In the genomic region with DNA sequence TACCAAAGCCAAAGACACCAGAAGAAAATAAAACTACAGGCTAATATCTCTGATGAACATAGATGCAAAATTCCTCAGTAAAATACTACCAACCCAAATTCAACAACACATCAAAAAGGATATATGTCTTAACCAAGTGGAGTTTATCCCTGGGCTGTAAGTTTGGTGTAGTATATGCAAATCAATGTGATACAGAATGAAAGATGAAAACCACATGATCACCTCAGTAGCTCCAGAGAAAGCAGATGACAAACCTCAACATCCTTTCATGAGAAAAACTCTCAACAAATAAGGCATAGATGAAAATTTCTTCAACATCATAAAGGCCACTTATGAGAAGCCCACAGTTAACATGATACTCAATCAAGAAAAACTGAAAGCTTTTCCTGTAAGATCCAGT, we compare ENCODE assay signal across 15 cellular contexts. TPM values are rescaled to one million over a fixed set of nuclear protein-coding genes. Genes with fewer than 3 reads are reported as not detected.
DNase-seq lines count a peak whose midpoint lies in the region; ATAC-seq lines count a peak whose summit lies in the region.
"Not testable (repeated sequence)": the region's sequence is repeated elsewhere in the genome, so short reads cannot be mapped to it uniquely, and the experiment has no call there.
"Had no signal": no experiment of that assay in that cellular context is flagged by ENCODE, and none has a peak within 500 bp of the region (broad histone marks: within the 10 kb centered on the region; RNA-seq: fewer than 3 reads in every experiment).

No MANE protein-coding gene starts in this region.

- not testable (repeated sequence) for H3K4me1 Mint-ChIP-seq in activated T-cell treated with anti-CD3 and anti-CD28 coated beads, Interleukin-2, amount 50 U/mL, for 72 hours (ENCODE audit: low read depth); stimulated activated naive B cell treated with anti-CD40 and anti-IgM and Interleukin-4, amounts not matched to agents 10 μg/mL and 1 μg/mL and 100 μg/mL, for 72 hours

- not testable (repeated sequence) for H3K36me3 Mint-ChIP-seq in activated T-cell treated with anti-CD3 and anti-CD28 coated beads, Interleukin-2, amount 50 U/mL, for 72 hours (ENCODE audit: insufficient read depth in 2 of 2); stimulated activated naive B cell treated with anti-CD40 and anti-IgM and Interleukin-4, amounts not matched to agents 10 μg/mL and 1 μg/mL and 100 μg/mL, for 72 hours

- H3K27ac Mint-ChIP-seq in activated T-cell treated with anti-CD3 and anti-CD28 coated beads, Interleukin-2, amount 50 U/mL, for 72 hours; stimulated activated naive B cell treated with anti-CD40 and anti-IgM and Interleukin-4, amounts not matched to agents 10 μg/mL and 1 μg/mL and 100 μg/mL, for 72 hours: not testable (repeated sequence)

- not testable (repeated sequence) for H3K27me3 Mint-ChIP-seq in activated T-cell treated with anti-CD3 and anti-CD28 coated beads, Interleukin-2, amount 50 U/mL, for 72 hours (ENCODE audit: low read depth); stimulated activated naive B cell treated with anti-CD40 and anti-IgM and Interleukin-4, amounts not matched to agents 10 μg/mL and 1 μg/mL and 100 μg/mL, for 72 hours

- not testable (repeated sequence) for H3K9me3 Mint-ChIP-seq in activated T-cell treated with anti-CD3 and anti-CD28 coated beads, Interleukin-2, amount 50 U/mL, for 72 hours; stimulated activated naive B cell treated with anti-CD40 and anti-IgM and Interleukin-4, amounts not matched to agents 10 μg/mL and 1 μg/mL and 100 μg/mL, for 72 hours

- peak; percentile 79 for ATAC-seq in GM18508 (IDR thresholded peaks at IDR 0.05; ENCODE audit: insufficient read depth, unreplicated experiment)
- peak; percentile 72 for ATAC-seq in GM19043 (IDR thresholded peaks at IDR 0.05; ENCODE audit: low read depth, unreplicated experiment)
- ATAC-seq in GM21528 (IDR thresholded peaks at IDR 0.05; ENCODE audit: low FRiP score, unreplicated experiment) = peak; percentile 71
- ATAC-seq in HG02798 (IDR thresholded peaks at IDR 0.05; ENCODE audit: poor library complexity, unreplicated experiment) = peak; percentile 75
- peak; percentile 80 for ATAC-seq in HG03097 (IDR thresholded peaks at IDR 0.05; ENCODE audit: low FRiP score, unreplicated experiment)
- ATAC-seq in HG03457 (IDR thresholded peaks at IDR 0.05; ENCODE audit: unreplicated experiment) = peak; percentile 96
- ATAC-seq in activated T-cell treated with anti-CD3 and anti-CD28 coated beads, Interleukin-2, amount 50 U/mL, for 72 hours (replicated peaks in 1 of 2) = peak; percentile 98 to 99
- ATAC-seq in stimulated activated naive B cell treated with anti-CD40 and anti-IgM and Interleukin-4, amounts not matched to agents 10 μg/mL and 1 μg/mL and 100 μg/mL, for 72 hours (replicated peaks) = peak; percentile 83 to 91

- not testable (repeated sequence) for DNase-seq in activated T-cell treated with anti-CD3 and anti-CD28 coated beads, Interleukin-2, amount 50 U/mL, for 72 hours; stimulated activated naive B cell treated with anti-CD40 and anti-IgM and Interleukin-4, amounts not matched to agents 10 μg/mL and 1 μg/mL and 100 μg/mL, for 72 hours

- not testable (repeated sequence) for H3K4me3 Mint-ChIP-seq in activated T-cell treated with anti-CD3 and anti-CD28 coated beads, Interleukin-2, amount 50 U/mL, for 72 hours; stimulated activated naive B cell treated with anti-CD40 and anti-IgM and Interleukin-4, amounts not matched to agents 10 μg/mL and 1 μg/mL and 100 μg/mL, for 72 hours

RNA-seq across cellular contexts. Expression of a gene that starts 11.6 kb away (rescaled TPM):
- total RNA-seq in activated T-cell treated with anti-CD3 and anti-CD28 coated beads, Interleukin-2, amount 50 U/mL, for 72 hours = not detected
- total RNA-seq: endothelial cell of umbilical vein, left lung, myocyte, progenitor cell of endocrine pancreas, sciatic nerve, stomach, WTC11 had no signal
